ENCODE assay signal across 9 cellular contexts in the genomic region with DNA sequence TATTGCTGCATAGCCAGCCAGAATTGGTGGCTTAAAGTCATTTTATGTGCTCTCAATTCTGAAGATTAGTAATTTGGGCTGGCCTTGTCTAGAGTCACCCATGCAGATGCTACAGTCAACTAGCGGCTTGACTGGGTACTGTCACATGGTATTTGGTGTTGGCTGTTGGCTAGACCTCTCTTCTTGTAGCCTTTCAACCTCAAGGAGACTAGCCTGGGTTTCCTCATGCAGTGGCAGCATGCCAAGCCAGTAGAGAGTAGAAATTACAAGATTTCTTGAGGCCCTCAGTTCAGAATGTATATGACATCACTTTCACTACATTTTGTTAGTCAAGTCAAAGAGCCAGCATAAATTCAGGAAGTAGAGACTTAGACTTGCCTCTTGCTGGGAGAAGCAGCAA. TPM values are rescaled to one million over a fixed set of nuclear protein-coding genes. Genes with fewer than 3 reads are reported as not detected.
DNase-seq lines count a peak whose midpoint lies in the region; ATAC-seq and TF ChIP-seq lines count a peak whose summit lies in the region.
"Had no signal": no experiment of that assay in that cellular context is flagged by ENCODE, and none has a peak within 500 bp of the region (broad histone marks: within the 10 kb centered on the region; RNA-seq: fewer than 3 reads in every experiment).

No MANE protein-coding gene starts in this region.

- DNase-seq in NAMALWA (ENCODE audit: low spot score) (peak; percentile 71), fibroblast of mammary gland (ENCODE audit: low read depth) (peak; percentile 23), inferior parietal cortex (ENCODE audit: extremely low spot score) (no peak), G401 (ENCODE audit: low spot score) (no peak)
- no peak for DNase-seq in effector CD4-positive, alpha-beta T cell
- DNase-seq: amygdala had no signal

- TF ChIP-seq CTCF in GM12873 (IDR thresholded peaks at IDR 0.05; ENCODE audit: insufficient read depth, low read depth, low read length, missing control alignments): peak; percentile 64
- TF ChIP-seq CTCF in fibroblast of mammary gland (conservative IDR thresholded peaks at IDR 0.05; ENCODE audit: control insufficient read depth, insufficient read depth, low read depth, low read length): no peak

- in situ Hi-C loops in G401 (cut with HindIII; ENCODE audit: low sequenced_read_pairs): no loop called here

- ATAC-seq in GM21423 (IDR thresholded peaks at IDR 0.05; ENCODE audit: unreplicated experiment): peak; percentile 23
- no peak for ATAC-seq in GM21717 (IDR thresholded peaks at IDR 0.05; ENCODE audit: unreplicated experiment)

- no peak overlapping the region for H3K4me3 ChIP-seq in fibroblast of mammary gland (ENCODE audit: control insufficient read depth, low read depth, low read length)

RNA-seq across cellular contexts. Expression of a gene that starts 3.7 kb away (rescaled TPM):
- total RNA-seq in G401 (2014; rRNA removed; shearing (Covaris generic)): 8.1 and 9.4 TPM in 2 replicates

Comparison
In these comparisons a context has a peak if more than half of its experiments do, and no peak if none do; other contexts are left out.
1. DNase-seq: peak in NAMALWA (single experiment) and fibroblast of mammary gland (single experiment); none in inferior parietal cortex (single experiment), effector CD4-positive, alpha-beta T cell (single experiment) and G401 (single experiment).